Comparison of ENCODE assay signal across 1 cellular context in genomic region chr1:212699839-212700596, GRCh38.
TF ChIP-seq lines count a peak whose summit lies in the region.

Gene BATF3 (minus strand): TSS chr1:212699840. CDS start chr1:212699762, 78 bp downstream.

TF ChIP-seq in K562, 482 proteins besides CTCF, POLR2A, EP300 and RAD21 (continued from another document):
- TF ChIP-seq, protein P1, sequence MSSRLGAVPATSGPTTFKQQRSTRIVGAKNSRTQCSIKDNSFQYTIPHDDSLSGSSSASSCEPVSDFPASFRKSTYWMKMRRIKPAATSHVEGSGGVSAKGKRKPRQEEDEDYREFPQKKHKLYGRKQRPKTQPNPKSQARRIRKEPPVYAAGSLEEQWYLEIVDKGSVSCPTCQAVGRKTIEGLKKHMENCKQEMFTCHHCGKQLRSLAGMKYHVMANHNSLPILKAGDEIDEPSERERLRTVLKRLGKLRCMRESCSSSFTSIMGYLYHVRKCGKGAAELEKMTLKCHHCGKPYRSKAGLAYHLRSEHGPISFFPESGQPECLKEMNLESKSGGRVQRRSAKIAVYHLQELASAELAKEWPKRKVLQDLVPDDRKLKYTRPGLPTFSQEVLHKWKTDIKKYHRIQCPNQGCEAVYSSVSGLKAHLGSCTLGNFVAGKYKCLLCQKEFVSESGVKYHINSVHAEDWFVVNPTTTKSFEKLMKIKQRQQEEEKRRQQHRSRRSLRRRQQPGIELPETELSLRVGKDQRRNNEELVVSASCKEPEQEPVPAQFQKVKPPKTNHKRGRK (tag; IDR thresholded peaks at IDR 0.05) = peak; percentile 45; the same call in 1 of the 2 replicates
- TF ChIP-seq ZNF232 (CRISPR knock-in tag; IDR thresholded peaks at IDR 0.05) (no peak), EZH2 (IDR thresholded peaks at IDR 0.05; ENCODE audit: borderline replicate concordance, low read depth, low read length) (0 out of 2 replicates have a peak, but pooled peaks have one; percentile 28), FIP1L1 (IDR thresholded peaks at IDR 0.05; ENCODE audit: low read depth, low read length, poor library complexity, severe bottlenecking) (peak; percentile 5), E2F6 (IDR thresholded peaks at IDR 0.05; ENCODE audit: borderline replicate concordance in 1 of 2, extremely low read depth in 1 of 2, insufficient read depth in 1 of 2, insufficient read length in 1 of 2, low read depth in 1 of 2, low read length in 1 of 2, poor library complexity in 1 of 2, severe bottlenecking in 1 of 2) (peak; percentile 78 to 96), MYNN (IDR thresholded peaks at IDR 0.05) (no peak), MYNN (CRISPR knock-in tag; IDR thresholded peaks at IDR 0.05) (0 out of 2 replicates have a peak, but pooled peaks have one; percentile 36), TSC22D4 (tag; IDR thresholded peaks at IDR 0.05) (no peak), POLR2B (IDR thresholded peaks at IDR 0.05; ENCODE audit: low read depth, partially characterized antibody) (no peak), PHB (CRISPR knock-in tag; IDR thresholded peaks at IDR 0.05) (no peak), SREBF1 (IDR thresholded peaks at IDR 0.05; ENCODE audit: borderline replicate concordance, low read depth, low read length) (no peak), RAD51 (IDR thresholded peaks at IDR 0.05; ENCODE audit: borderline replicate concordance, low read depth) (peak; percentile 41; the same call in 1 of the 2 replicates), HEY1 (CRISPR knock-in tag; IDR thresholded peaks at IDR 0.05; ENCODE audit: borderline replicate concordance) (no peak), HINFP (tag; conservative IDR thresholded peaks at IDR 0.05; ENCODE audit: low read depth) (no peak), KDM1A (IDR thresholded peaks at IDR 0.05) (no peak), SAFB (IDR thresholded peaks at IDR 0.05; ENCODE audit: borderline replicate concordance, low read depth, low read length) (peak; percentile 61; the same call in 1 of the 2 replicates), EWSR1 (IDR thresholded peaks at IDR 0.05; ENCODE audit: borderline replicate concordance, low read depth, partially characterized antibody) (no peak), MAZ (CRISPR knock-in tag; conservative IDR thresholded peaks at IDR 0.05 in 1 of 2, IDR thresholded peaks at IDR 0.05 in 1 of 2) (peak in 1 of 2 experiments; percentile 47; a peak in 1 of 4 replicates), ZNF511 (CRISPR knock-in tag; IDR thresholded peaks at IDR 0.05) (0 out of 2 replicates have a peak, but pooled peaks have one; percentile 54), ZNF766 (CRISPR knock-in tag; conservative IDR thresholded peaks at IDR 0.05) (0 out of 2 replicates have a peak, but pooled peaks have one; percentile 23), ZBTB7A (IDR thresholded peaks at IDR 0.05; ENCODE audit: borderline replicate concordance, control insufficient read depth, low read depth, low read length) (peak; percentile 86), TFAP4 (CRISPR knock-in tag; IDR thresholded peaks at IDR 0.05; ENCODE audit: borderline replicate concordance) (0 out of 2 replicates have a peak, but pooled peaks have one; percentile 11), FOS (IDR thresholded peaks at IDR 0.05; ENCODE audit: extremely low read depth, insufficient read length) (no peak), POLR3G (IDR thresholded peaks at IDR 0.05; ENCODE audit: extremely low read depth, insufficient read length, insufficient replicate concordance) (no peak), ZNF431 (CRISPR knock-in tag; IDR thresholded peaks at IDR 0.05) (no peak)
- TF ChIP-seq, protein P2, sequence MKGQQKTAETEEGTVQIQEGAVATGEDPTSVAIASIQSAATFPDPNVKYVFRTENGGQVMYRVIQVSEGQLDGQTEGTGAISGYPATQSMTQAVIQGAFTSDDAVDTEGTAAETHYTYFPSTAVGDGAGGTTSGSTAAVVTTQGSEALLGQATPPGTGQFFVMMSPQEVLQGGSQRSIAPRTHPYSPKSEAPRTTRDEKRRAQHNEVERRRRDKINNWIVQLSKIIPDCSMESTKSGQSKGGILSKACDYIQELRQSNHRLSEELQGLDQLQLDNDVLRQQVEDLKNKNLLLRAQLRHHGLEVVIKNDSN (CRISPR knock-in tag; IDR thresholded peaks at IDR 0.05) = peak; percentile 69
